In the genomic region with DNA sequence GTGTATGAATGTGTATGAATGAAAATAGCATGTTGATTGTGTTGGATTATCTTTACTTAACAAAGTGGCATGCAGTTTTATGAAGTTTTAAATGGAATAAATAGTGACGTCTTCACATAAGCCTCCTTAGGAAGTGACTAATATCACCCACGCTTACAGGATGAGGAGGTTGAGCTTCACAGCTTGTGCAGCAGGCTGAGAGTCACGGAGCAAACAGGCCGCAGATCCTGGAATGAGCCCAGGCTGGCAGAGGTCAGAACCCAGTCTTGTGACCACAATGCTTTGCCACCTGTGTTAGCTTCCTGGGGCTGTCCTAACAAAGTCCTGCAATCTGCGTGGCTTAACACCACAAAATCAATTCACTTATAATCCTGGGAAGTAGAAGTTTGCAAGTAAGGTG, we compare ENCODE assay signal across 14 cellular contexts. TPM values are rescaled to one million over a fixed set of nuclear protein-coding genes. Genes with fewer than 3 reads are reported as not detected.
DNase-seq lines count a peak whose midpoint lies in the region; ATAC-seq, FAIRE-seq and TF ChIP-seq lines count a peak whose summit lies in the region.
"Had no signal": no experiment of that assay in that cellular context is flagged by ENCODE, and none has a peak within 500 bp of the region (broad histone marks: within the 10 kb centered on the region; RNA-seq: fewer than 3 reads in every experiment).

No MANE protein-coding gene starts in this region.

- H3K9me3 Mint-ChIP-seq in MCF 10A (ENCODE audit: unreplicated experiment), result peaks cover 27% of the 10 kb centered on the region
- H3K9me3 Mint-ChIP-seq in activated CD4-positive, alpha-beta memory T cell treated with anti-CD3 and anti-CD28 coated beads for 36 hours, result peaks cover 3% of the 10 kb centered on the region

- H3K4me2 ChIP-seq in HepG2 (ENCODE audit: low read depth, low read length), result no peak overlapping the region
- H3K4me2 ChIP-seq: GM23338 had no signal

- no peaks in the 10 kb centered on the region for H3K4me1 Mint-ChIP-seq in MCF 10A (ENCODE audit: insufficient read depth, unreplicated experiment)
- peaks cover 43% of the 10 kb centered on the region for H3K4me1 Mint-ChIP-seq in activated CD4-positive, alpha-beta memory T cell treated with anti-CD3 and anti-CD28 coated beads for 36 hours (ENCODE audit: low read depth)
- H3K4me1 Mint-ChIP-seq: GM23338 had no signal

- no peak overlapping the region for H2AFZ ChIP-seq in HepG2 (ENCODE audit: low read length)
- H2AFZ ChIP-seq: GM23338 had no signal

- intact Hi-C loops in MCF 10A (cut with micrococcal nuclease) (no loop called here), breast epithelium (cut with DNase I; ENCODE audit: low total_unique reads) (no loop called here), HepG2 (cut with micrococcal nuclease; ENCODE audit: unreplicated experiment) (no loop called here), aorta (cut with DNase I) (no loop called here)
- intact Hi-C loops in activated CD4-positive, alpha-beta memory T cell treated with anti-CD3 and anti-CD28 coated beads for 36 hours (cut with micrococcal nuclease), result no loop called here

- POLR2A ChIA-PET in MCF 10A (lab: Yijun Ruan, JAX), result no interaction called here
- POLR2A ChIA-PET in activated CD4-positive, alpha-beta memory T cell treated with anti-CD3 and anti-CD28 coated beads for 36 hours (lab: Charles Lee), result interaction anchor here (0.6 kb wide), 1 partner anchor 482 kb away, joined by 3 read pairs; no protein-coding TSS in a partner anchor
- POLR2A ChIA-PET in HepG2 (lab: Yijun Ruan, JAX), result no interaction called here

- no peak overlapping the region for H3K27ac Mint-ChIP-seq in MCF 10A (ENCODE audit: low read depth, unreplicated experiment)
- peak overlapping the region; percentile 65 for H3K27ac Mint-ChIP-seq in activated CD4-positive, alpha-beta memory T cell treated with anti-CD3 and anti-CD28 coated beads for 36 hours
- H3K27ac Mint-ChIP-seq: GM23338 had no signal

- no peaks in the 10 kb centered on the region for H3K79me2 ChIP-seq in HepG2 (ENCODE audit: insufficient read depth, low read length)

- H3K4me3 Mint-ChIP-seq in MCF 10A (ENCODE audit: unreplicated experiment), result no peak overlapping the region
- H3K4me3 Mint-ChIP-seq in activated CD4-positive, alpha-beta memory T cell treated with anti-CD3 and anti-CD28 coated beads for 36 hours, result no peak overlapping the region
- H3K4me3 Mint-ChIP-seq: GM23338 had no signal

- TF ChIP-seq POLR2A in breast epithelium (IDR thresholded peaks at IDR 0.05) (no peak), HepG2 (IDR thresholded peaks at IDR 0.05; ENCODE audit: insufficient read depth in 1 of 2, low read depth in 2 of 2, low read length in 2 of 2) (no peak), erythroblast (IDR thresholded peaks at IDR 0.05; ENCODE audit: low read length) (no peak)

- BruUV-seq in MCF 10A (replicated peaks; lab: Mats Ljungman, UMichigan), result no TSS peak
- BruUV-seq in HepG2 (replicated peaks; lab: Mats Ljungman, UMichigan), result no TSS peak

- H3K27me3 Mint-ChIP-seq in MCF 10A (ENCODE audit: insufficient read depth, unreplicated experiment), result no peaks in the 10 kb centered on the region
- peaks cover 30% of the 10 kb centered on the region for H3K27me3 Mint-ChIP-seq in activated CD4-positive, alpha-beta memory T cell treated with anti-CD3 and anti-CD28 coated beads for 36 hours

- no peaks in the 10 kb centered on the region for H3K4me1 ChIP-seq in breast epithelium
- H3K4me1 ChIP-seq in HepG2 (ENCODE audit: insufficient read depth, low read length), result peaks cover 16% of the 10 kb centered on the region
- H3K4me1 ChIP-seq in aorta (ENCODE audit: control insufficient read depth in 1 of 2, insufficient read depth in 2 of 2, low read length in 2 of 2), result no peaks in the 10 kb centered on the region

- no peak for TF ChIP-seq EP300 in HepG2 (IDR thresholded peaks at IDR 0.05; ENCODE audit: low read depth in 2 of 2, low read length in 2 of 2)
- TF ChIP-seq EP300 in HepG2 (CRISPR knock-in tag; IDR thresholded peaks at IDR 0.05; ENCODE audit: borderline replicate concordance), result no peak

- peaks cover 0 to 21% of the 10 kb centered on the region in 2 donors for H3K27me3 ChIP-seq in breast epithelium
- no peaks in the 10 kb centered on the region for H3K27me3 ChIP-seq in HepG2 (ENCODE audit: control insufficient read depth in 1 of 2, insufficient read depth in 2 of 2, low read length in 2 of 2)
- no peaks in the 10 kb centered on the region for H3K27me3 ChIP-seq in aorta (ENCODE audit: control insufficient read depth in 1 of 2, insufficient read depth in 2 of 2, low read length in 1 of 2)
- H3K27me3 ChIP-seq: cardiac muscle cell had no signal

- in situ Hi-C loops in HepG2 (cut with HindIII; ENCODE audit: extremely low pct_ligation_motif_present, low pct_unique_long_range_greater_than_20kb), result no loop called here

- H3K9me3 ChIP-seq in breast epithelium (no peaks in the 10 kb centered on the region), HepG2 (ENCODE audit: low read length) (no peaks in the 10 kb centered on the region), aorta (ENCODE audit: control insufficient read depth, low read length) (peaks cover 1% of the 10 kb centered on the region)

- ATAC-seq in HepG2 (no peak), HG02763 (IDR thresholded peaks at IDR 0.05; ENCODE audit: unreplicated experiment) (no peak), HG02798 (IDR thresholded peaks at IDR 0.05; ENCODE audit: poor library complexity, unreplicated experiment) (no peak), aorta (ENCODE audit: low FRiP score) (no peak)
- ATAC-seq: GM23338 had no signal

- 10% methylated on average over 2 of the region's 5 CpGs for WGBS in HepG2 (ENCODE audit: low lambda C conversion rate)
- 72 to 78% methylated on average over 5 of the region's 5 CpGs for WGBS in aorta, 2 donors

- no peaks in the 10 kb centered on the region for H3K36me3 Mint-ChIP-seq in MCF 10A (ENCODE audit: insufficient read depth, unreplicated experiment)
- H3K36me3 Mint-ChIP-seq in activated CD4-positive, alpha-beta memory T cell treated with anti-CD3 and anti-CD28 coated beads for 36 hours, result no peaks in the 10 kb centered on the region

- no peak for FAIRE-seq in HepG2 (lab: Jason Lieb, UNC)

- H3K27ac ChIP-seq in breast epithelium (no peak overlapping the region), HepG2 (ENCODE audit: extremely low read length, insufficient read depth, low read length) (no peak overlapping the region), aorta (ENCODE audit: low read depth in 1 of 2, low read length in 2 of 2) (no peak overlapping the region)
- H3K27ac ChIP-seq: cardiac muscle cell had no signal

- CTCF ChIA-PET in MCF 10A (lab: Yijun Ruan, JAX) (interaction anchor here (1.3 kb wide), 1 partner anchor 129 kb away, joined by 3 read pairs; no protein-coding TSS in a partner anchor), HepG2 (lab: Yijun Ruan, JAX; ENCODE audit: low intra/inter-chr PET ratio, low total read pairs) (no interaction called here)
- CTCF ChIA-PET in activated CD4-positive, alpha-beta memory T cell treated with anti-CD3 and anti-CD28 coated beads for 36 hours (lab: Charles Lee), result no interaction called here

- no peak overlapping the region for H3K4me3 ChIP-seq in breast epithelium
- no peak overlapping the region for H3K4me3 ChIP-seq in HepG2 (replicated peaks in 1 of 3; ENCODE audit: insufficient read depth in 1 of 3, low read depth in 2 of 3, low read length in 3 of 3)
- no peak overlapping the region for H3K4me3 ChIP-seq in aorta (ENCODE audit: low read length in 2 of 2)
- H3K4me3 ChIP-seq: cardiac muscle cell, GM23338 had no signal

- TF ChIP-seq CTCF in MCF 10A (IDR thresholded peaks at IDR 0.05; ENCODE audit: unreplicated experiment) (no peak), breast epithelium (IDR thresholded peaks at IDR 0.05) (no peak), HepG2 (CRISPR knock-in tag; IDR thresholded peaks at IDR 0.05) (no peak)

- DNase-seq in MCF 10A (ENCODE audit: unreplicated experiment) (peak; percentile 61), breast epithelium (ENCODE audit: low spot score in 2 of 2) (no peak), HepG2 (ENCODE audit: low spot score) (no peak), erythroblast (lab: John Stamatoyannopoulos, UW) (no peak), aorta (no peak)
- peak; percentile 78 for DNase-seq in activated CD4-positive, alpha-beta memory T cell treated with anti-CD3 and anti-CD28 coated beads for 36 hours
- DNase-seq: occipital lobe, T-helper 9 cell had no signal

- no peaks in the 10 kb centered on the region for H4K20me1 ChIP-seq in HepG2 (ENCODE audit: insufficient read depth, low read length)

- no peak for TF ChIP-seq RAD21 in HepG2 (CRISPR knock-in tag; IDR thresholded peaks at IDR 0.05)

- H3K9ac ChIP-seq in HepG2 (ENCODE audit: insufficient read depth, low read depth, low read length), result no peak overlapping the region

- H3K36me3 ChIP-seq in breast epithelium, result no peaks in the 10 kb centered on the region
- H3K36me3 ChIP-seq in HepG2 (replicated peaks in 1 of 2; ENCODE audit: control insufficient read depth in 1 of 2, insufficient read depth in 2 of 2, low read length in 2 of 2), result no peaks in the 10 kb centered on the region
- H3K36me3 ChIP-seq in aorta (ENCODE audit: control insufficient read depth in 1 of 2, insufficient read depth in 2 of 2, low read length in 1 of 2), result no peaks in the 10 kb centered on the region
- H3K36me3 ChIP-seq: cardiac muscle cell had no signal

RNA-seq across cellular contexts. Expression of a gene that starts 20.8 kb away (rescaled TPM):
- total RNA-seq in MCF 10A (2022) (not detected in 2 replicates), breast epithelium (not detected), HepG2 (2016; rRNA removed; fragmentation: Illumina TruSeq; extraction: Trizol) (0.76 and 1.3 TPM in 2 replicates), aorta (1 to 10 TPM in 1 of 2 donors, under 1 TPM in 1; 0.52 to 2.4 TPM)
- total RNA-seq in activated CD4-positive, alpha-beta memory T cell treated with anti-CD3 and anti-CD28 coated beads for 36 hours, result not detected
- total RNA-seq in HepG2 (2016; cell fraction: cytosol; rRNA removed; fragmentation: Illumina TruSeq; extraction: Trizol; ENCODE audit: low read depth), result 0.81 and 1.1 TPM in 2 replicates
- 0.92 and 0.93 TPM in 2 replicates for total RNA-seq in HepG2 (2016; cell fraction: insoluble cytoplasmic fraction; rRNA removed; fragmentation: Illumina TruSeq; extraction: Trizol)
- 0.34 and 0.46 TPM in 2 replicates for total RNA-seq in HepG2 (2016; cell fraction: membrane; rRNA removed; fragmentation: Illumina TruSeq; extraction: Trizol)
- total RNA-seq in HepG2 (2016; cell fraction: nucleus; rRNA removed; fragmentation: Illumina TruSeq; extraction: Trizol), result not detected in 2 replicates
- polyA plus RNA-seq in HepG2 (2011; rRNA removed) (1.9 and 3.6 TPM in 2 replicates), aorta (not detected)
- 1.6 and 2.5 TPM in 2 replicates for polyA plus RNA-seq in HepG2 (2011; cell fraction: cytosol; rRNA removed)
- 1.1 TPM in 1 of 2 replicates, not detected in the other for polyA plus RNA-seq in HepG2 (2011; cell fraction: nucleus; rRNA removed)
- 0.46 and 0.76 TPM in 2 replicates for polyA plus RNA-seq in HepG2 (2012)
- polyA plus RNA-seq in HepG2 (2016; cell fraction: cytosol; fragmentation: Illumina TruSeq; extraction: Trizol; ENCODE audit: low read depth), result 1.2 and 1.3 TPM in 2 replicates
- polyA plus RNA-seq in HepG2 (2016; cell fraction: insoluble cytoplasmic fraction; fragmentation: Illumina TruSeq; extraction: Trizol; ENCODE audit: low read depth), result 0.67 TPM in 1 of 2 replicates, not detected in the other
- polyA plus RNA-seq in HepG2 (2016; cell fraction: membrane; fragmentation: Illumina TruSeq; extraction: Trizol; ENCODE audit: low read depth), result 0.65 TPM in 1 of 2 replicates, not detected in the other
- 1.3 and 2.0 TPM in 2 replicates for polyA plus RNA-seq in HepG2 (2016; cell fraction: nucleus; fragmentation: Illumina TruSeq; extraction: Trizol; ENCODE audit: insufficient read depth, low read depth)
- polyA minus RNA-seq in HepG2 (2011; rRNA and poly(A)+ RNA removed; ENCODE audit: low replicate concordance), result not detected in 2 replicates
- polyA minus RNA-seq in HepG2 (2011; cell fraction: cytosol; rRNA and poly(A)+ RNA removed), result not detected in 2 replicates
- polyA minus RNA-seq in HepG2 (2011; cell fraction: nucleus; rRNA and poly(A)+ RNA removed), result not detected in 2 replicates
- total RNA-seq: cardiac muscle cell, GM23338, NCI-H460, occipital lobe had no signal
- polyA plus RNA-seq: BJ, cardiac muscle cell, GM23338 had no signal

RNA-seq across cellular contexts. Expression of a gene that starts 50.2 kb away (rescaled TPM):
- total RNA-seq in MCF 10A (2022), result not detected in 2 replicates
- total RNA-seq in breast epithelium, result 1 to 10 TPM in 2 of 3 donors, under 1 TPM in 1; 0.66 to 6.9 (median 4.2) TPM
- total RNA-seq in activated CD4-positive, alpha-beta memory T cell treated with anti-CD3 and anti-CD28 coated beads for 36 hours, result not detected
- not detected in 2 replicates for total RNA-seq in HepG2 (2016; rRNA removed; fragmentation: Illumina TruSeq; extraction: Trizol)
- total RNA-seq in HepG2 (2016; cell fraction: cytosol; rRNA removed; fragmentation: Illumina TruSeq; extraction: Trizol; ENCODE audit: low read depth), result not detected in 2 replicates
- not detected in 2 replicates for total RNA-seq in HepG2 (2016; cell fraction: insoluble cytoplasmic fraction; rRNA removed; fragmentation: Illumina TruSeq; extraction: Trizol)
- not detected in 2 replicates for total RNA-seq in HepG2 (2016; cell fraction: membrane; rRNA removed; fragmentation: Illumina TruSeq; extraction: Trizol)
- total RNA-seq in HepG2 (2016; cell fraction: nucleus; rRNA removed; fragmentation: Illumina TruSeq; extraction: Trizol), result not detected in 2 replicates
- 0.53 and 1.1 TPM in 2 replicates for polyA plus RNA-seq in HepG2 (2011; rRNA removed)
- polyA plus RNA-seq in HepG2 (2011; cell fraction: cytosol; rRNA removed), result 0.67 and 0.75 TPM in 2 replicates
- 0.23 and 0.31 TPM in 2 replicates for polyA plus RNA-seq in HepG2 (2011; cell fraction: nucleus; rRNA removed)
- polyA plus RNA-seq in HepG2 (2012), result 0.07 TPM in 1 of 2 replicates, not detected in the other
- not detected in 2 replicates for polyA plus RNA-seq in HepG2 (2016; cell fraction: cytosol; fragmentation: Illumina TruSeq; extraction: Trizol; ENCODE audit: low read depth)
- polyA plus RNA-seq in HepG2 (2016; cell fraction: insoluble cytoplasmic fraction; fragmentation: Illumina TruSeq; extraction: Trizol; ENCODE audit: low read depth), result not detected in 2 replicates
- not detected in 2 replicates for polyA plus RNA-seq in HepG2 (2016; cell fraction: membrane; fragmentation: Illumina TruSeq; extraction: Trizol; ENCODE audit: low read depth)
- not detected in 2 replicates for polyA plus RNA-seq in HepG2 (2016; cell fraction: nucleus; fragmentation: Illumina TruSeq; extraction: Trizol; ENCODE audit: insufficient read depth, low read depth)
- polyA minus RNA-seq in HepG2 (2011; rRNA and poly(A)+ RNA removed; ENCODE audit: low replicate concordance), result 1.1 TPM in 1 of 2 replicates, not detected in the other
- 0.70 TPM in 1 of 2 replicates, not detected in the other for polyA minus RNA-seq in HepG2 (2011; cell fraction: cytosol; rRNA and poly(A)+ RNA removed)
- polyA minus RNA-seq in HepG2 (2011; cell fraction: nucleus; rRNA and poly(A)+ RNA removed), result not detected in 2 replicates
- total RNA-seq in aorta, result 1 to 10 TPM; 3.5 to 3.7 TPM
- 10 to 100 TPM in 1 of 2 donors, 1 to 10 TPM in 1; 2.3 to 10.1 TPM for polyA plus RNA-seq in aorta
- total RNA-seq: cardiac muscle cell, GM23338, NCI-H460 had no signal
- polyA plus RNA-seq: BJ, cardiac muscle cell, GM23338 had no signal

RNA-seq across cellular contexts. Expression of a gene that starts 50.3 kb away (rescaled TPM):
- 3.0 TPM in 2 replicates for total RNA-seq in MCF 10A (2022)
- total RNA-seq in breast epithelium, result 10 to 100 TPM in 2 of 3 donors, 1 to 10 TPM in 1; 8.8 to 40.6 (median 17.4) TPM
- total RNA-seq in activated CD4-positive, alpha-beta memory T cell treated with anti-CD3 and anti-CD28 coated beads for 36 hours, result not detected
- 0.83 and 1.6 TPM in 2 replicates for total RNA-seq in HepG2 (2016; rRNA removed; fragmentation: Illumina TruSeq; extraction: Trizol)
- 1.4 and 3.2 TPM in 2 replicates for total RNA-seq in HepG2 (2016; cell fraction: cytosol; rRNA removed; fragmentation: Illumina TruSeq; extraction: Trizol; ENCODE audit: low read depth)
- 1.00 and 1.6 TPM in 2 replicates for total RNA-seq in HepG2 (2016; cell fraction: insoluble cytoplasmic fraction; rRNA removed; fragmentation: Illumina TruSeq; extraction: Trizol)
- total RNA-seq in HepG2 (2016; cell fraction: membrane; rRNA removed; fragmentation: Illumina TruSeq; extraction: Trizol), result 1.4 and 1.9 TPM in 2 replicates
- total RNA-seq in HepG2 (2016; cell fraction: nucleus; rRNA removed; fragmentation: Illumina TruSeq; extraction: Trizol), result not detected in 2 replicates
- polyA plus RNA-seq in HepG2 (2011; rRNA removed), result 0.34 and 0.41 TPM in 2 replicates
- polyA plus RNA-seq in HepG2 (2011; cell fraction: cytosol; rRNA removed), result 0.37 and 0.90 TPM in 2 replicates
- 0.35 and 0.56 TPM in 2 replicates for polyA plus RNA-seq in HepG2 (2011; cell fraction: nucleus; rRNA removed)
- polyA plus RNA-seq in HepG2 (2012), result 0.92 and 0.97 TPM in 2 replicates
- polyA plus RNA-seq in HepG2 (2016; cell fraction: cytosol; fragmentation: Illumina TruSeq; extraction: Trizol; ENCODE audit: low read depth), result 2.2 and 4.1 TPM in 2 replicates
- 2.3 and 3.1 TPM in 2 replicates for polyA plus RNA-seq in HepG2 (2016; cell fraction: insoluble cytoplasmic fraction; fragmentation: Illumina TruSeq; extraction: Trizol; ENCODE audit: low read depth)
- 4.7 and 5.9 TPM in 2 replicates for polyA plus RNA-seq in HepG2 (2016; cell fraction: membrane; fragmentation: Illumina TruSeq; extraction: Trizol; ENCODE audit: low read depth)
- polyA plus RNA-seq in HepG2 (2016; cell fraction: nucleus; fragmentation: Illumina TruSeq; extraction: Trizol; ENCODE audit: insufficient read depth, low read depth), result 1.2 and 2.4 TPM in 2 replicates
- 0.54 TPM in 1 of 2 replicates, not detected in the other for polyA minus RNA-seq in HepG2 (2011; rRNA and poly(A)+ RNA removed; ENCODE audit: low replicate concordance)
- polyA minus RNA-seq in HepG2 (2011; cell fraction: cytosol; rRNA and poly(A)+ RNA removed), result 0.79 TPM in 1 of 2 replicates, not detected in the other
- not detected in 2 replicates for polyA minus RNA-seq in HepG2 (2011; cell fraction: nucleus; rRNA and poly(A)+ RNA removed)
- 10 to 100 TPM; 45.0 to 52.8 TPM for total RNA-seq in aorta
- polyA plus RNA-seq in aorta, result 10 to 100 TPM; 40.4 to 55.2 TPM

RNA-seq across cellular contexts. Expression of a gene that starts 59.8 kb away (rescaled TPM):
- total RNA-seq in MCF 10A (2022) (6.9 and 9.3 TPM in 2 replicates), breast epithelium (1 to 10 TPM; 4.5 to 8.2 (median 4.8) TPM), HepG2 (2016; rRNA removed; fragmentation: Illumina TruSeq; extraction: Trizol) (1.5 and 2.9 TPM in 2 replicates), aorta (1 to 10 TPM; 5.4 to 7.4 TPM)
- total RNA-seq in activated CD4-positive, alpha-beta memory T cell treated with anti-CD3 and anti-CD28 coated beads for 36 hours, result 1 to 10 TPM; 5.3 to 5.6 TPM
- total RNA-seq in HepG2 (2016; cell fraction: cytosol; rRNA removed; fragmentation: Illumina TruSeq; extraction: Trizol; ENCODE audit: low read depth), result 0.88 and 1.1 TPM in 2 replicates
- 1.8 and 2.6 TPM in 2 replicates for total RNA-seq in HepG2 (2016; cell fraction: insoluble cytoplasmic fraction; rRNA removed; fragmentation: Illumina TruSeq; extraction: Trizol)
- total RNA-seq in HepG2 (2016; cell fraction: membrane; rRNA removed; fragmentation: Illumina TruSeq; extraction: Trizol), result 1.8 and 2.1 TPM in 2 replicates
- 1.9 and 2.7 TPM in 2 replicates for total RNA-seq in HepG2 (2016; cell fraction: nucleus; rRNA removed; fragmentation: Illumina TruSeq; extraction: Trizol)
- polyA plus RNA-seq in HepG2 (2011; rRNA removed) (0.75 and 1.2 TPM in 2 replicates), aorta (1 to 10 TPM; 2.1 to 6.5 TPM)
- 0.86 and 1.8 TPM in 2 replicates for polyA plus RNA-seq in HepG2 (2011; cell fraction: cytosol; rRNA removed)
- 1.7 TPM in 2 replicates for polyA plus RNA-seq in HepG2 (2011; cell fraction: nucleus; rRNA removed)
- 1.5 and 1.8 TPM in 2 replicates for polyA plus RNA-seq in HepG2 (2012)
- polyA plus RNA-seq in HepG2 (2016; cell fraction: cytosol; fragmentation: Illumina TruSeq; extraction: Trizol; ENCODE audit: low read depth), result 0.32 and 0.38 TPM in 2 replicates
- 1.4 and 1.5 TPM in 2 replicates for polyA plus RNA-seq in HepG2 (2016; cell fraction: insoluble cytoplasmic fraction; fragmentation: Illumina TruSeq; extraction: Trizol; ENCODE audit: low read depth)
- 0.65 and 1.0 TPM in 2 replicates for polyA plus RNA-seq in HepG2 (2016; cell fraction: membrane; fragmentation: Illumina TruSeq; extraction: Trizol; ENCODE audit: low read depth)
- 0.95 and 1.2 TPM in 2 replicates for polyA plus RNA-seq in HepG2 (2016; cell fraction: nucleus; fragmentation: Illumina TruSeq; extraction: Trizol; ENCODE audit: insufficient read depth, low read depth)
- polyA minus RNA-seq in HepG2 (2011; rRNA and poly(A)+ RNA removed; ENCODE audit: low replicate concordance), result 5.7 and 6.2 TPM in 2 replicates
- 3.4 and 3.7 TPM in 2 replicates for polyA minus RNA-seq in HepG2 (2011; cell fraction: cytosol; rRNA and poly(A)+ RNA removed)
- polyA minus RNA-seq in HepG2 (2011; cell fraction: nucleus; rRNA and poly(A)+ RNA removed), result 2.7 and 3.9 TPM in 2 replicates
- polyA plus RNA-seq: cardiac muscle cell had no signal

Comparison
In these comparisons a context has a peak if more than half of its experiments do, and no peak if none do; other contexts are left out.
1. DNase-seq: peak in MCF 10A (single experiment) and activated CD4-positive, alpha-beta memory T cell treated with anti-CD3 and anti-CD28 coated beads for 36 hours (single experiment); none in breast epithelium (0 of 2), HepG2 (single experiment), erythroblast (0 of 2) and aorta (0 of 2).